ENCODE assay signal across 1 cellular context in genomic region chr15:25783607-25784131, GRCh38.
TF ChIP-seq lines count a peak whose summit lies in the region.

No MANE protein-coding gene starts in this region.

TF ChIP-seq in HepG2, 621 proteins besides CTCF, POLR2A, EP300 and RAD21 (continued from another document):
- TF ChIP-seq ZNF687 (CRISPR knock-in tag; IDR thresholded peaks at IDR 0.05) (peak; percentile 50; the same call in 1 of the 2 replicates), RFX3 (CRISPR knock-in tag; IDR thresholded peaks at IDR 0.05) (no peak), ZUFSP (CRISPR knock-in tag; IDR thresholded peaks at IDR 0.05; ENCODE audit: borderline replicate concordance) (no peak), FIP1L1 (IDR thresholded peaks at IDR 0.05; ENCODE audit: borderline replicate concordance, insufficient read depth, low read depth, low read length) (no peak), ZNF484 (CRISPR knock-in tag; IDR thresholded peaks at IDR 0.05; ENCODE audit: borderline replicate concordance, low read depth) (no peak), ZNF256 (CRISPR knock-in tag; conservative IDR thresholded peaks at IDR 0.05) (no peak), TCF7 (IDR thresholded peaks at IDR 0.05; ENCODE audit: low read depth) (no peak), ZKSCAN8 (CRISPR knock-in tag; IDR thresholded peaks at IDR 0.05; ENCODE audit: borderline replicate concordance) (no peak), JDP2 (CRISPR knock-in tag; IDR thresholded peaks at IDR 0.05; ENCODE audit: borderline replicate concordance) (no peak), RNF2 (conservative IDR thresholded peaks at IDR 0.05; ENCODE audit: low read depth) (no peak), HINFP (CRISPR knock-in tag; IDR thresholded peaks at IDR 0.05; ENCODE audit: low read depth) (no peak), ZNF276 (CRISPR knock-in tag; IDR thresholded peaks at IDR 0.05; ENCODE audit: low read depth) (no peak), ZNF143 (CRISPR knock-in tag; IDR thresholded peaks at IDR 0.05) (no peak), THAP8 (CRISPR knock-in tag; IDR thresholded peaks at IDR 0.05; ENCODE audit: borderline replicate concordance) (no peak), HES4 (CRISPR knock-in tag; IDR thresholded peaks at IDR 0.05; ENCODE audit: borderline replicate concordance) (no peak), ZNF383 (CRISPR knock-in tag; IDR thresholded peaks at IDR 0.05; ENCODE audit: borderline replicate concordance) (no peak), GTF3A (CRISPR knock-in tag; conservative IDR thresholded peaks at IDR 0.05) (no peak), CENPX (CRISPR knock-in tag; IDR thresholded peaks at IDR 0.05) (no peak), FOXA3 (CRISPR knock-in tag; IDR thresholded peaks at IDR 0.05) (no peak), ZNF550 (CRISPR knock-in tag; IDR thresholded peaks at IDR 0.05; ENCODE audit: borderline replicate concordance) (no peak), SOX5 (CRISPR knock-in tag; IDR thresholded peaks at IDR 0.05; ENCODE audit: borderline replicate concordance) (no peak), SMC3 (IDR thresholded peaks at IDR 0.05; ENCODE audit: low read length) (0 out of 2 replicates have a peak, but pooled peaks have one; percentile 10), ZHX1 (CRISPR knock-in tag; IDR thresholded peaks at IDR 0.05; ENCODE audit: low read depth) (no peak), JUN (CRISPR knock-in tag; IDR thresholded peaks at IDR 0.05) (no peak), MXD4 (CRISPR knock-in tag; IDR thresholded peaks at IDR 0.05) (no peak), ZBTB3 (CRISPR knock-in tag; IDR thresholded peaks at IDR 0.05; ENCODE audit: borderline replicate concordance, low read depth) (no peak), STAG1 (CRISPR knock-in tag; IDR thresholded peaks at IDR 0.05) (peak; percentile 27), POLR2AphosphoS5 (IDR thresholded peaks at IDR 0.05; ENCODE audit: low read depth, low read length) (no peak)
- TF ChIP-seq, protein P1, sequence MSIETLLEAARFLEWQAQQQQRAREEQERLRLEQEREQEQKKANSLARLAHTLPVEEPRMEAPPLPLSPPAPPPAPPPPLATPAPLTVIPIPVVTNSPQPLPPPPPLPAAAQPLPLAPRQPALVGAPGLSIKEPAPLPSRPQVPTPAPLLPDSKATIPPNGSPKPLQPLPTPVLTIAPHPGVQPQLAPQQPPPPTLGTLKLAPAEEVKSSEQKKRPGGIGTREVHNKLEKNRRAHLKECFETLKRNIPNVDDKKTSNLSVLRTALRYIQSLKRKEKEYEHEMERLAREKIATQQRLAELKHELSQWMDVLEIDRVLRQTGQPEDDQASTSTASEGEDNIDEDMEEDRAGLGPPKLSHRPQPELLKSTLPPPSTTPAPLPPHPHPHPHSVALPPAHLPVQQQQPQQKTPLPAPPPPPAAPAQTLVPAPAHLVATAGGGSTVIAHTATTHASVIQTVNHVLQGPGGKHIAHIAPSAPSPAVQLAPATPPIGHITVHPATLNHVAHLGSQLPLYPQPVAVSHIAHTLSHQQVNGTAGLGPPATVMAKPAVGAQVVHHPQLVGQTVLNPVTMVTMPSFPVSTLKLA (IDR thresholded peaks at IDR 0.05) = peak; percentile 45; the same call in 1 of the 2 replicates
